In the genomic region with DNA sequence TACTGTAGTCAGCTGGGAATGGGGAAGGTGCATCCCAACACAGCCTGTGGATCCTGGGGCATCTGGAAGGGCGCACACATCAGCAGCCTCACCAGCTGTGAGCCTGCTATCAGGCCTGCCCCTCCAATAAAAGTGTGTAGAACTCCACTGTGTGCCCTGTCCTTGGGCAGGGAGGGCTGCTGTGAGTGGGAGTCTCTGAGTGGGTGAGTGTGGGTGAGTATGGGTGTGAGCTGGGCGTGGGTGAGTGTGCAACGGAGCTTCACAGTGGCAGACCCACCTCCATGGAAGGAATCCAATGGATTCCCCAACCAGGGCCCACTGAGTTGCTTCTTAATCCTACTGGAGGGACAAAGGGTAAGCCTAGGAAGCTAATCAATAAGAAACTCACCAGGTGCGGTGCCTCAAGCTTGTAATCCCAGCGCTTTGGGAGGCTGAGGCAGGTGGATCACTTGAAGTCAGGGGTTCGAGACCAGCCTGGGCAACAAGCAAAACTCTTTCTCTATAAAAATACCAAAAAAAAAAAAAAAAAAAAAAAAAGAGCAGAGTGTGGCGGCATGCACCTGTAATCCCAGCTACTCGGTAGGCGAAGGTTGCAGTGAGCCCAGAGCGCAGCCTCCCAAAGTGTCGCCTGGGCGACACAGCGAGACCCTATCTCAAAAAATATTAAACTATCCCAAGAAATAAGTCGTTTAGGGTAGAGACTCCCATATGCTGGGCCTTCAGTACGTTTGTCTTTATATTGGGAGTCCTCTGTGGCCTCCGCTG, we compare ENCODE assay signal across 8 cellular contexts. TPM values are rescaled to one million over a fixed set of nuclear protein-coding genes. Genes with fewer than 3 reads are reported as not detected.
DNase-seq lines count a peak whose midpoint lies in the region; ATAC-seq, FAIRE-seq and TF ChIP-seq lines count a peak whose summit lies in the region.

No MANE protein-coding gene starts in this region.

- no peaks in the 10 kb centered on the region for H3K27me3 Mint-ChIP-seq in T-helper 2 cell treated with Interferon-gamma antibody and Interleukin-4, amounts not matched to agents 5 μg/mL and 100 μg/mL, for 36 hours (ENCODE audit: low read depth)

- no TSS peak for BruUV-seq in HepG2 (replicated peaks; lab: Mats Ljungman, UMichigan)

- H3K36me3 Mint-ChIP-seq in T-helper 2 cell treated with Interferon-gamma antibody and Interleukin-4, amounts not matched to agents 5 μg/mL and 100 μg/mL, for 36 hours (ENCODE audit: low read depth), result peaks cover 41% of the 10 kb centered on the region
- H3K36me3 Mint-ChIP-seq in activated naive CD4-positive, alpha-beta T cell treated with anti-CD3 and anti-CD28 coated beads, Interleukin-2, amount 50 U/mL, for 72 hours, result peaks cover 13 to 16% of the 10 kb centered on the region in 2 donors

- H3K4me1 ChIP-seq in HepG2 (ENCODE audit: insufficient read depth, low read length) (peaks cover 11% of the 10 kb centered on the region), stomach smooth muscle (ENCODE audit: control insufficient read depth, insufficient read depth, low read length) (peaks cover 30% of the 10 kb centered on the region)

- H3K27ac ChIP-seq in HepG2 (ENCODE audit: extremely low read length, insufficient read depth, low read length), result peak overlapping the region; percentile 97
- peak overlapping the region; percentile 90 for H3K27ac ChIP-seq in stomach smooth muscle (ENCODE audit: low read length)

- H3K9me3 Mint-ChIP-seq in T-helper 2 cell treated with Interferon-gamma antibody and Interleukin-4, amounts not matched to agents 5 μg/mL and 100 μg/mL, for 36 hours, result no peaks in the 10 kb centered on the region
- H3K9me3 Mint-ChIP-seq in activated naive CD4-positive, alpha-beta T cell treated with anti-CD3 and anti-CD28 coated beads, Interleukin-2, amount 50 U/mL, for 72 hours, result no peaks in the 10 kb centered on the region

- H3K4me3 ChIP-seq in HepG2 (replicated peaks in 1 of 3; ENCODE audit: insufficient read depth in 1 of 3, low read depth in 2 of 3, low read length in 3 of 3), result peak overlapping the region in 2 of 3 experiments; percentile 65 to 77; a peak in 3 of 6 replicates
- H3K4me3 ChIP-seq in stomach smooth muscle (ENCODE audit: low read length in 2 of 2), result peak overlapping the region; percentile 89 to 92

- CTCF ChIA-PET in HepG2 (lab: Yijun Ruan, JAX; ENCODE audit: low intra/inter-chr PET ratio, low total read pairs), result no interaction called here

- no peaks in the 10 kb centered on the region for H3K9me3 ChIP-seq in HepG2 (ENCODE audit: low read length)
- no peaks in the 10 kb centered on the region for H3K9me3 ChIP-seq in stomach smooth muscle (ENCODE audit: control insufficient read depth in 2 of 2, low read length in 2 of 2)

- H3K36me3 ChIP-seq in HepG2 (replicated peaks in 1 of 2; ENCODE audit: control insufficient read depth in 1 of 2, insufficient read depth in 2 of 2, low read length in 2 of 2) (peaks cover 18 to 49% of the 10 kb centered on the region in 2 experiments; a peak in 4 of 5 replicates), stomach smooth muscle (ENCODE audit: control insufficient read depth in 2 of 2, insufficient read depth in 2 of 2, low read length in 2 of 2) (peaks cover 27 to 37% of the 10 kb centered on the region in 2 donors)

- DNase-seq in T-helper 2 cell treated with Interferon-gamma antibody and Interleukin-4, amounts not matched to agents 5 μg/mL and 100 μg/mL, for 36 hours (ENCODE audit: low spot score), result no peak
- DNase-seq in T-helper 2 cell (no peak), HepG2 (ENCODE audit: low spot score) (no peak), sciatic nerve (ENCODE audit: low spot score) (no peak)
- no peak for DNase-seq in activated naive CD4-positive, alpha-beta T cell treated with anti-CD3 and anti-CD28 coated beads, Interleukin-2, amount 50 U/mL, for 72 hours (ENCODE audit: low spot score in 2 of 2)

- in situ Hi-C loops in HepG2 (cut with HindIII; ENCODE audit: extremely low pct_ligation_motif_present, low pct_unique_long_range_greater_than_20kb), result no loop called here

- H3K79me2 ChIP-seq in HepG2 (ENCODE audit: insufficient read depth, low read length), result peaks cover 9% of the 10 kb centered on the region

- intact Hi-C loops in HepG2 (cut with micrococcal nuclease; ENCODE audit: unreplicated experiment) (loop anchor here (2.0 kb wide), 1 partner anchor 19 kb away; a partner anchor contains a TSS), sciatic nerve (cut with DNase I) (no loop called here)

- TF ChIP-seq EP300 in HepG2 (IDR thresholded peaks at IDR 0.05; ENCODE audit: low read depth in 2 of 2, low read length in 2 of 2) (no peak), HepG2 (CRISPR knock-in tag; IDR thresholded peaks at IDR 0.05; ENCODE audit: borderline replicate concordance) (no peak)

- no peaks in the 10 kb centered on the region for H4K20me1 ChIP-seq in HepG2 (ENCODE audit: insufficient read depth, low read length)

- peak overlapping the region; percentile 90 for H3K4me3 Mint-ChIP-seq in T-helper 2 cell treated with Interferon-gamma antibody and Interleukin-4, amounts not matched to agents 5 μg/mL and 100 μg/mL, for 36 hours

- peak overlapping the region; percentile 83; the same call in 1 of the 2 replicates for H3K4me2 ChIP-seq in HepG2 (ENCODE audit: low read depth, low read length)

- TF ChIP-seq POLR2A in HepG2 (IDR thresholded peaks at IDR 0.05; ENCODE audit: insufficient read depth in 1 of 2, low read depth in 2 of 2, low read length in 2 of 2), result no peak

- no peak for TF ChIP-seq CTCF in HepG2 (CRISPR knock-in tag; IDR thresholded peaks at IDR 0.05)

- POLR2A ChIA-PET in HepG2 (lab: Yijun Ruan, JAX), result interaction anchor here (1.2 to 2.7 kb wide), 6 partner anchors 8 to 51 kb away, joined by 3 to 26 read pairs (median 8); a partner anchor contains a TSS

- no peak overlapping the region for H2AFZ ChIP-seq in HepG2 (ENCODE audit: low read length)

- WGBS in HepG2 (ENCODE audit: low lambda C conversion rate), result 86% methylated on average over 13 of the region's 16 CpGs

- peaks cover 4% of the 10 kb centered on the region for H3K4me1 Mint-ChIP-seq in T-helper 2 cell treated with Interferon-gamma antibody and Interleukin-4, amounts not matched to agents 5 μg/mL and 100 μg/mL, for 36 hours (ENCODE audit: low read depth)

- H3K27ac Mint-ChIP-seq in T-helper 2 cell treated with Interferon-gamma antibody and Interleukin-4, amounts not matched to agents 5 μg/mL and 100 μg/mL, for 36 hours, result peak overlapping the region; percentile 97
- peak overlapping the region; percentile 86 to 98 for H3K27ac Mint-ChIP-seq in activated naive CD4-positive, alpha-beta T cell treated with anti-CD3 and anti-CD28 coated beads, Interleukin-2, amount 50 U/mL, for 72 hours

- no peak for ATAC-seq in activated naive CD4-positive, alpha-beta T cell treated with anti-CD3 and anti-CD28 coated beads, Interleukin-2, amount 50 U/mL, for 72 hours
- ATAC-seq in HepG2 (no peak), sciatic nerve (no peak), HG03457 (IDR thresholded peaks at IDR 0.05; ENCODE audit: unreplicated experiment) (no peak), GM19455 (IDR thresholded peaks at IDR 0.05; ENCODE audit: unreplicated experiment) (no peak)

- no peak for TF ChIP-seq RAD21 in HepG2 (CRISPR knock-in tag; IDR thresholded peaks at IDR 0.05)

- H3K27me3 ChIP-seq in HepG2 (ENCODE audit: control insufficient read depth in 1 of 2, insufficient read depth in 2 of 2, low read length in 2 of 2), result no peaks in the 10 kb centered on the region
- no peaks in the 10 kb centered on the region for H3K27me3 ChIP-seq in stomach smooth muscle (ENCODE audit: control insufficient read depth in 1 of 2, insufficient read depth in 2 of 2, low read length in 2 of 2)

- FAIRE-seq in HepG2 (lab: Jason Lieb, UNC), result no peak

- peak overlapping the region; percentile 97; the same call in 1 of the 2 replicates for H3K9ac ChIP-seq in HepG2 (ENCODE audit: insufficient read depth, low read depth, low read length)
- H3K9ac ChIP-seq in stomach smooth muscle (ENCODE audit: low read length in 2 of 2), result peak overlapping the region in 1 of 2 donors; percentile 94

RNA-seq across cellular contexts. Expression of a gene that starts 0.6 kb away (rescaled TPM):
- total RNA-seq in activated naive CD4-positive, alpha-beta T cell treated with anti-CD3 and anti-CD28 coated beads, Interleukin-2, amount 50 U/mL, for 72 hours, result 10 to 100 TPM; 37.7 to 58.7 TPM
- 10.0 and 15.1 TPM in 2 replicates for total RNA-seq in HepG2 (2016; rRNA removed; fragmentation: Illumina TruSeq; extraction: Trizol)
- total RNA-seq in HepG2 (2016; cell fraction: cytosol; rRNA removed; fragmentation: Illumina TruSeq; extraction: Trizol; ENCODE audit: low read depth), result 6.0 TPM in 2 replicates
- 9.7 and 17.0 TPM in 2 replicates for total RNA-seq in HepG2 (2016; cell fraction: insoluble cytoplasmic fraction; rRNA removed; fragmentation: Illumina TruSeq; extraction: Trizol)
- 7.6 and 8.9 TPM in 2 replicates for total RNA-seq in HepG2 (2016; cell fraction: membrane; rRNA removed; fragmentation: Illumina TruSeq; extraction: Trizol)
- total RNA-seq in HepG2 (2016; cell fraction: nucleus; rRNA removed; fragmentation: Illumina TruSeq; extraction: Trizol), result 9.4 and 11.4 TPM in 2 replicates
- 12.9 and 14.1 TPM in 2 replicates for polyA plus RNA-seq in HepG2 (2011; rRNA removed)
- polyA plus RNA-seq in HepG2 (2011; cell fraction: cytosol; rRNA removed), result 6.2 and 8.5 TPM in 2 replicates
- polyA plus RNA-seq in HepG2 (2011; cell fraction: nucleus; rRNA removed), result 61.8 and 71.8 TPM in 2 replicates
- 14.2 and 14.4 TPM in 2 replicates for polyA plus RNA-seq in HepG2 (2012)
- 2.2 and 3.1 TPM in 2 replicates for polyA plus RNA-seq in HepG2 (2016; cell fraction: cytosol; fragmentation: Illumina TruSeq; extraction: Trizol; ENCODE audit: low read depth)
- 11.9 and 21.8 TPM in 2 replicates for polyA plus RNA-seq in HepG2 (2016; cell fraction: insoluble cytoplasmic fraction; fragmentation: Illumina TruSeq; extraction: Trizol; ENCODE audit: low read depth)
- polyA plus RNA-seq in HepG2 (2016; cell fraction: membrane; fragmentation: Illumina TruSeq; extraction: Trizol; ENCODE audit: low read depth), result 5.0 and 5.7 TPM in 2 replicates
- 25.8 and 26.4 TPM in 2 replicates for polyA plus RNA-seq in HepG2 (2016; cell fraction: nucleus; fragmentation: Illumina TruSeq; extraction: Trizol; ENCODE audit: insufficient read depth, low read depth)
- polyA minus RNA-seq in HepG2 (2011; rRNA and poly(A)+ RNA removed; ENCODE audit: low replicate concordance), result 5.9 and 24.5 TPM in 2 replicates
- polyA minus RNA-seq in HepG2 (2011; cell fraction: cytosol; rRNA and poly(A)+ RNA removed), result 3.3 and 3.4 TPM in 2 replicates
- 11.7 and 13.4 TPM in 2 replicates for polyA minus RNA-seq in HepG2 (2011; cell fraction: nucleus; rRNA and poly(A)+ RNA removed)
- total RNA-seq in sciatic nerve, result 12.4 TPM

RNA-seq across cellular contexts. Expression of a gene that starts 19.0 kb away (rescaled TPM):
- total RNA-seq in activated naive CD4-positive, alpha-beta T cell treated with anti-CD3 and anti-CD28 coated beads, Interleukin-2, amount 50 U/mL, for 72 hours, result 100 to 1,000 TPM in 1 of 2 donors, 10 to 100 TPM in 1; 75.5 to 112 TPM
- 39.2 and 39.7 TPM in 2 replicates for total RNA-seq in HepG2 (2016; rRNA removed; fragmentation: Illumina TruSeq; extraction: Trizol)
- total RNA-seq in HepG2 (2016; cell fraction: cytosol; rRNA removed; fragmentation: Illumina TruSeq; extraction: Trizol; ENCODE audit: low read depth), result 7.4 and 8.3 TPM in 2 replicates
- 37.2 and 42.0 TPM in 2 replicates for total RNA-seq in HepG2 (2016; cell fraction: insoluble cytoplasmic fraction; rRNA removed; fragmentation: Illumina TruSeq; extraction: Trizol)
- 10.7 and 11.5 TPM in 2 replicates for total RNA-seq in HepG2 (2016; cell fraction: membrane; rRNA removed; fragmentation: Illumina TruSeq; extraction: Trizol)
- total RNA-seq in HepG2 (2016; cell fraction: nucleus; rRNA removed; fragmentation: Illumina TruSeq; extraction: Trizol), result 29.9 and 30.4 TPM in 2 replicates
- 33.8 and 39.6 TPM in 2 replicates for polyA plus RNA-seq in HepG2 (2011; rRNA removed)
- polyA plus RNA-seq in HepG2 (2011; cell fraction: cytosol; rRNA removed), result 28.5 and 36.4 TPM in 2 replicates
- polyA plus RNA-seq in HepG2 (2011; cell fraction: nucleus; rRNA removed), result 128 and 143 TPM in 2 replicates
- polyA plus RNA-seq in HepG2 (2012), result 23.6 and 29.6 TPM in 2 replicates
- 3.2 and 3.8 TPM in 2 replicates for polyA plus RNA-seq in HepG2 (2016; cell fraction: cytosol; fragmentation: Illumina TruSeq; extraction: Trizol; ENCODE audit: low read depth)
- 31.6 and 37.2 TPM in 2 replicates for polyA plus RNA-seq in HepG2 (2016; cell fraction: insoluble cytoplasmic fraction; fragmentation: Illumina TruSeq; extraction: Trizol; ENCODE audit: low read depth)
- 6.4 and 8.0 TPM in 2 replicates for polyA plus RNA-seq in HepG2 (2016; cell fraction: membrane; fragmentation: Illumina TruSeq; extraction: Trizol; ENCODE audit: low read depth)
- polyA plus RNA-seq in HepG2 (2016; cell fraction: nucleus; fragmentation: Illumina TruSeq; extraction: Trizol; ENCODE audit: insufficient read depth, low read depth), result 52.0 and 53.3 TPM in 2 replicates
- 77.7 and 119 TPM in 2 replicates for polyA minus RNA-seq in HepG2 (2011; rRNA and poly(A)+ RNA removed; ENCODE audit: low replicate concordance)
- 23.5 and 25.8 TPM in 2 replicates for polyA minus RNA-seq in HepG2 (2011; cell fraction: cytosol; rRNA and poly(A)+ RNA removed)
- polyA minus RNA-seq in HepG2 (2011; cell fraction: nucleus; rRNA and poly(A)+ RNA removed), result 37.1 and 48.0 TPM in 2 replicates
- 56.8 TPM for total RNA-seq in sciatic nerve

RNA-seq across cellular contexts. Expression of a gene that starts 21.8 kb away (rescaled TPM):
- 10 to 100 TPM; 18.9 to 32.4 TPM for total RNA-seq in activated naive CD4-positive, alpha-beta T cell treated with anti-CD3 and anti-CD28 coated beads, Interleukin-2, amount 50 U/mL, for 72 hours
- total RNA-seq in HepG2 (2016; rRNA removed; fragmentation: Illumina TruSeq; extraction: Trizol), result 28.3 and 30.0 TPM in 2 replicates
- 9.5 and 9.9 TPM in 2 replicates for total RNA-seq in HepG2 (2016; cell fraction: cytosol; rRNA removed; fragmentation: Illumina TruSeq; extraction: Trizol; ENCODE audit: low read depth)
- 29.5 and 31.1 TPM in 2 replicates for total RNA-seq in HepG2 (2016; cell fraction: insoluble cytoplasmic fraction; rRNA removed; fragmentation: Illumina TruSeq; extraction: Trizol)
- total RNA-seq in HepG2 (2016; cell fraction: membrane; rRNA removed; fragmentation: Illumina TruSeq; extraction: Trizol), result 19.0 and 21.4 TPM in 2 replicates
- 14.9 and 16.3 TPM in 2 replicates for total RNA-seq in HepG2 (2016; cell fraction: nucleus; rRNA removed; fragmentation: Illumina TruSeq; extraction: Trizol)
- 18.7 and 21.7 TPM in 2 replicates for polyA plus RNA-seq in HepG2 (2011; rRNA removed)
- polyA plus RNA-seq in HepG2 (2011; cell fraction: cytosol; rRNA removed), result 21.7 and 23.0 TPM in 2 replicates
- 18.2 and 23.4 TPM in 2 replicates for polyA plus RNA-seq in HepG2 (2011; cell fraction: nucleus; rRNA removed)
- polyA plus RNA-seq in HepG2 (2012), result 12.4 and 14.3 TPM in 2 replicates
- 15.3 and 16.8 TPM in 2 replicates for polyA plus RNA-seq in HepG2 (2016; cell fraction: cytosol; fragmentation: Illumina TruSeq; extraction: Trizol; ENCODE audit: low read depth)
- polyA plus RNA-seq in HepG2 (2016; cell fraction: insoluble cytoplasmic fraction; fragmentation: Illumina TruSeq; extraction: Trizol; ENCODE audit: low read depth), result 32.6 and 35.8 TPM in 2 replicates
- 20.1 and 22.5 TPM in 2 replicates for polyA plus RNA-seq in HepG2 (2016; cell fraction: membrane; fragmentation: Illumina TruSeq; extraction: Trizol; ENCODE audit: low read depth)
- 23.2 and 27.0 TPM in 2 replicates for polyA plus RNA-seq in HepG2 (2016; cell fraction: nucleus; fragmentation: Illumina TruSeq; extraction: Trizol; ENCODE audit: insufficient read depth, low read depth)
- 12.2 and 28.5 TPM in 2 replicates for polyA minus RNA-seq in HepG2 (2011; rRNA and poly(A)+ RNA removed; ENCODE audit: low replicate concordance)
- 8.2 and 8.6 TPM in 2 replicates for polyA minus RNA-seq in HepG2 (2011; cell fraction: cytosol; rRNA and poly(A)+ RNA removed)
- 13.3 and 14.7 TPM in 2 replicates for polyA minus RNA-seq in HepG2 (2011; cell fraction: nucleus; rRNA and poly(A)+ RNA removed)
- 12.7 TPM for total RNA-seq in sciatic nerve

RNA-seq across cellular contexts. Expression of a gene that starts 40.2 kb away (rescaled TPM):
- 100 to 1,000 TPM; 115 to 233 TPM for total RNA-seq in activated naive CD4-positive, alpha-beta T cell treated with anti-CD3 and anti-CD28 coated beads, Interleukin-2, amount 50 U/mL, for 72 hours
- total RNA-seq in HepG2 (2016; rRNA removed; fragmentation: Illumina TruSeq; extraction: Trizol) (162 and 214 TPM in 2 replicates), sciatic nerve (5.7 TPM)
- total RNA-seq in HepG2 (2016; cell fraction: cytosol; rRNA removed; fragmentation: Illumina TruSeq; extraction: Trizol; ENCODE audit: low read depth), result 34.9 and 40.5 TPM in 2 replicates
- total RNA-seq in HepG2 (2016; cell fraction: insoluble cytoplasmic fraction; rRNA removed; fragmentation: Illumina TruSeq; extraction: Trizol), result 154 and 213 TPM in 2 replicates
- total RNA-seq in HepG2 (2016; cell fraction: membrane; rRNA removed; fragmentation: Illumina TruSeq; extraction: Trizol), result 43.7 and 44.0 TPM in 2 replicates
- total RNA-seq in HepG2 (2016; cell fraction: nucleus; rRNA removed; fragmentation: Illumina TruSeq; extraction: Trizol), result 138 and 141 TPM in 2 replicates
- 85.1 and 137 TPM in 2 replicates for polyA plus RNA-seq in HepG2 (2011; rRNA removed)
- 79.0 and 105 TPM in 2 replicates for polyA plus RNA-seq in HepG2 (2011; cell fraction: cytosol; rRNA removed)
- polyA plus RNA-seq in HepG2 (2011; cell fraction: nucleus; rRNA removed), result 141 and 237 TPM in 2 replicates
- polyA plus RNA-seq in HepG2 (2012), result 46.3 and 69.1 TPM in 2 replicates
- polyA plus RNA-seq in HepG2 (2016; cell fraction: cytosol; fragmentation: Illumina TruSeq; extraction: Trizol; ENCODE audit: low read depth), result 7.9 and 8.3 TPM in 2 replicates
- 161 and 179 TPM in 2 replicates for polyA plus RNA-seq in HepG2 (2016; cell fraction: insoluble cytoplasmic fraction; fragmentation: Illumina TruSeq; extraction: Trizol; ENCODE audit: low read depth)
- polyA plus RNA-seq in HepG2 (2016; cell fraction: membrane; fragmentation: Illumina TruSeq; extraction: Trizol; ENCODE audit: low read depth), result 21.4 and 24.5 TPM in 2 replicates
- 138 and 146 TPM in 2 replicates for polyA plus RNA-seq in HepG2 (2016; cell fraction: nucleus; fragmentation: Illumina TruSeq; extraction: Trizol; ENCODE audit: insufficient read depth, low read depth)
- polyA minus RNA-seq in HepG2 (2011; rRNA and poly(A)+ RNA removed; ENCODE audit: low replicate concordance), result 266 and 946 TPM in 2 replicates
- 56.3 and 76.3 TPM in 2 replicates for polyA minus RNA-seq in HepG2 (2011; cell fraction: cytosol; rRNA and poly(A)+ RNA removed)
- polyA minus RNA-seq in HepG2 (2011; cell fraction: nucleus; rRNA and poly(A)+ RNA removed), result 88.1 and 114 TPM in 2 replicates

RNA-seq across cellular contexts. Expression of a gene that starts 51.0 kb away (rescaled TPM):
- total RNA-seq in activated naive CD4-positive, alpha-beta T cell treated with anti-CD3 and anti-CD28 coated beads, Interleukin-2, amount 50 U/mL, for 72 hours, result 100 to 1,000 TPM in 1 of 2 donors, 10 to 100 TPM in 1; 99.8 to 225 TPM
- total RNA-seq in HepG2 (2016; rRNA removed; fragmentation: Illumina TruSeq; extraction: Trizol) (6.7 and 17.5 TPM in 2 replicates), sciatic nerve (150 TPM)
- total RNA-seq in HepG2 (2016; cell fraction: cytosol; rRNA removed; fragmentation: Illumina TruSeq; extraction: Trizol; ENCODE audit: low read depth), result 8.9 and 9.3 TPM in 2 replicates
- total RNA-seq in HepG2 (2016; cell fraction: insoluble cytoplasmic fraction; rRNA removed; fragmentation: Illumina TruSeq; extraction: Trizol), result 5.6 and 21.4 TPM in 2 replicates
- total RNA-seq in HepG2 (2016; cell fraction: membrane; rRNA removed; fragmentation: Illumina TruSeq; extraction: Trizol), result 9.6 and 10.0 TPM in 2 replicates
- 31.3 and 36.5 TPM in 2 replicates for total RNA-seq in HepG2 (2016; cell fraction: nucleus; rRNA removed; fragmentation: Illumina TruSeq; extraction: Trizol)
- 43.8 and 51.5 TPM in 2 replicates for polyA plus RNA-seq in HepG2 (2011; rRNA removed)
- polyA plus RNA-seq in HepG2 (2011; cell fraction: cytosol; rRNA removed), result 18.4 and 29.4 TPM in 2 replicates
- 296 and 398 TPM in 2 replicates for polyA plus RNA-seq in HepG2 (2011; cell fraction: nucleus; rRNA removed)
- polyA plus RNA-seq in HepG2 (2012), result 13.2 and 18.7 TPM in 2 replicates
- 1.5 and 2.3 TPM in 2 replicates for polyA plus RNA-seq in HepG2 (2016; cell fraction: cytosol; fragmentation: Illumina TruSeq; extraction: Trizol; ENCODE audit: low read depth)
- 7.9 and 9.3 TPM in 2 replicates for polyA plus RNA-seq in HepG2 (2016; cell fraction: insoluble cytoplasmic fraction; fragmentation: Illumina TruSeq; extraction: Trizol; ENCODE audit: low read depth)
- 5.8 and 8.8 TPM in 2 replicates for polyA plus RNA-seq in HepG2 (2016; cell fraction: membrane; fragmentation: Illumina TruSeq; extraction: Trizol; ENCODE audit: low read depth)
- polyA plus RNA-seq in HepG2 (2016; cell fraction: nucleus; fragmentation: Illumina TruSeq; extraction: Trizol; ENCODE audit: insufficient read depth, low read depth), result 117 and 126 TPM in 2 replicates
- polyA minus RNA-seq in HepG2 (2011; rRNA and poly(A)+ RNA removed; ENCODE audit: low replicate concordance), result 46.3 and 58.9 TPM in 2 replicates
- 16.2 and 16.4 TPM in 2 replicates for polyA minus RNA-seq in HepG2 (2011; cell fraction: cytosol; rRNA and poly(A)+ RNA removed)
- 38.2 and 38.5 TPM in 2 replicates for polyA minus RNA-seq in HepG2 (2011; cell fraction: nucleus; rRNA and poly(A)+ RNA removed)
